8 cellular contexts compared by ENCODE assay signal in the genomic region with DNA sequence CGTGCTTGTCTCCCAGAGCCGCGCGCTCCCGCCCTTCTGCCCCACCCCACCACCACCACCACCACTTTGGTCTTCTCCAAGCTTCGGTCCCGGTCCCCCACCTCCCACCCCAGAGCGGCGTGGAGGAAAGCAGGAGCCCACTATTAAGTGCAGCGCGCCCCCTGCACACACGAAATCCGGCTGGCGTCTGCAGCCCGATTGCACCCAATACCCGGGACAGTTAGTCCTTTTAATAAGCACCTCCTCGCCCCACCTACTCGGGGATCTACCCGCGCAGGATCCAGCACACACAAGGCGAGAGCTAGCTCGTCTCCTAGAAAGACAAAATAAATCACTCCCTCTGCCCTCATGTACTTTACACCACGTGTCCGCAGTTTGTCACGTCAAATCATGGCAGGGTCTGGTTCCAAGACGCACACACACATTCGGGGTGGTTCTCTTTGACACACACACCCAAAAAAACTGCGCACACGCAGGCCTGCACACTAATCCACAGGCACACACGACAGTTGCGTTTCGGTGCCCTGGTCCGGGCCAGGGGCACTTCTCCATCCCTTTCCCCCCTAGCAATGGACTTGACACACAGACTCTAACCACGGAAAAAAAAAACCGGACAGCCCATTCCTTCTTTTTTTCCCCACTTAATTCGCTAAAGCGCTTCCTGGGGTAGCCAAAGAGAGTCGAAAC. TPM values are rescaled to one million over a fixed set of nuclear protein-coding genes. Genes with fewer than 3 reads are reported as not detected.
DNase-seq lines count a peak whose midpoint lies in the region; ATAC-seq and TF ChIP-seq lines count a peak whose summit lies in the region.

No MANE protein-coding gene starts in this region.

- H3K9me2 ChIP-seq in PC-9 (ENCODE audit: insufficient read depth): no peaks in the 10 kb centered on the region

- POLR2A ChIA-PET in PC-9 (lab: Charles Lee; ENCODE audit: unreplicated experiment): no interaction called here

- peak; percentile 2 for TF ChIP-seq CTCF in brain microvascular endothelial cell (IDR thresholded peaks at IDR 0.05; ENCODE audit: low read depth, low read length, missing control alignments)
- TF ChIP-seq CTCF in right lobe of liver (IDR thresholded peaks at IDR 0.05): no peak
- TF ChIP-seq CTCF in PC-9 (conservative IDR thresholded peaks at IDR 0.05): no peak

- no peak overlapping the region for H2AFZ ChIP-seq in PC-9

- H3K9ac ChIP-seq in SK-N-MC (ENCODE audit: insufficient read length): no peak overlapping the region

- no peaks in the 10 kb centered on the region for H4K20me1 ChIP-seq in PC-9 (ENCODE audit: insufficient read depth)

- no peak overlapping the region for H3K4me2 ChIP-seq in PC-9

- H3K9me3 ChIP-seq in SK-N-MC (ENCODE audit: low read depth, low read length) (no peaks in the 10 kb centered on the region), right lobe of liver (no peaks in the 10 kb centered on the region), PC-9 (ENCODE audit: insufficient read depth, low read depth) (no peaks in the 10 kb centered on the region)

- in situ Hi-C loops in brain microvascular endothelial cell (cut with HindIII; ENCODE audit: low pct_ligation_motif_present, low sequenced_read_pairs): loop anchor here (25.0 kb wide), 1 partner anchor 297 kb away; no protein-coding TSS in a partner anchor

- WGBS in right lobe of liver (ENCODE audit: insufficient coverage, low coverage, low lambda C conversion rate, missing lambda C conversion rate): under 1% methylated on average over 31 of the region's 38 CpGs

- ATAC-seq in GM18508 (IDR thresholded peaks at IDR 0.05; ENCODE audit: insufficient read depth, unreplicated experiment) (peak; percentile 41), HG02763 (IDR thresholded peaks at IDR 0.05; ENCODE audit: unreplicated experiment) (peak; percentile 34), right lobe of liver (no peak)

- H3K4me3 ChIP-seq in SK-N-MC (peak overlapping the region; percentile 77), brain microvascular endothelial cell (ENCODE audit: low read depth, low read length) (peak overlapping the region; percentile 56), right lobe of liver (peak overlapping the region; percentile 52 to 67 (median 66)), PC-9 (no peak overlapping the region)

- intact Hi-C loops in right lobe of liver (cut with DNase I) (no loop called here), PC-9 (cut with micrococcal nuclease; ENCODE audit: unreplicated experiment) (no loop called here)

- BruUV-seq in PC-9 (replicated peaks; lab: Mats Ljungman, UMichigan): no TSS peak

- no peaks in the 10 kb centered on the region for H3F3A ChIP-seq in PC-9 (ENCODE audit: insufficient read depth, low read depth)

- CTCF ChIA-PET in PC-9 (lab: Charles Lee): no interaction called here

- H3K36me3 ChIP-seq in SK-N-MC (ENCODE audit: insufficient read depth, low read length): no peaks in the 10 kb centered on the region
- no peaks in the 10 kb centered on the region for H3K36me3 ChIP-seq in brain microvascular endothelial cell (replicated peaks)
- no peaks in the 10 kb centered on the region for H3K36me3 ChIP-seq in right lobe of liver
- no peaks in the 10 kb centered on the region for H3K36me3 ChIP-seq in PC-9 (ENCODE audit: low read depth)

- DNase-seq in SK-N-MC (ENCODE audit: low read depth, low spot score): no peak
- DNase-seq in brain microvascular endothelial cell: no peak
- peak; percentile 33 to 58 (median 45) for DNase-seq in right lobe of liver
- DNase-seq in stimulated activated CD8-positive, alpha-beta memory T cell treated with anti-CD3 and anti-CD28 coated beads, Interleukin-12 subunit alpha, Interleukin-12 subunit beta, amount 100 ng/mL, for 4 hours (ENCODE audit: low read depth): peak; percentile 26
- DNase-seq in PC-9: no peak
- no peak for DNase-seq in NCI-H2171 (lab: John Stamatoyannopoulos, UW)

- no peak for TF ChIP-seq POLR2A in right lobe of liver (IDR thresholded peaks at IDR 0.05)

- H3K4me1 ChIP-seq in right lobe of liver (peaks cover 0 to 40% (median 7%) of the 10 kb centered on the region in 4 donors), PC-9 (replicated peaks; ENCODE audit: insufficient read depth) (no peaks in the 10 kb centered on the region)

- H3K27me3 ChIP-seq in brain microvascular endothelial cell (replicated peaks) (peaks cover 57% of the 10 kb centered on the region), right lobe of liver (peaks cover 0 to 25% of the 10 kb centered on the region in 2 donors), PC-9 (ENCODE audit: insufficient read depth, low read depth) (no peaks in the 10 kb centered on the region)

- H3K79me2 ChIP-seq in PC-9 (ENCODE audit: low read depth): no peaks in the 10 kb centered on the region

- H3K27ac ChIP-seq in SK-N-MC (no peak overlapping the region), brain microvascular endothelial cell (no peak overlapping the region), right lobe of liver (peak overlapping the region in 2 of 3 donors; percentile 54 to 70), PC-9 (no peak overlapping the region)

RNA-seq across cellular contexts. Expression of a gene that starts 1.6 kb away (rescaled TPM):
- total RNA-seq in right lobe of liver: 1 to 10 TPM; 1.4 to 3.4 (median 1.8) TPM
- 0.07 TPM in 1 of 2 replicates, not detected in the other for total RNA-seq in PC-9 (2021)

Comparison
In these comparisons a context has a peak if more than half of its experiments do, and no peak if none do; other contexts are left out.
1. ATAC-seq: peak in GM18508 (single experiment) and HG02763 (single experiment); none in right lobe of liver (0 of 4).
2. DNase-seq: peak in right lobe of liver (3 of 3) and stimulated activated CD8-positive, alpha-beta memory T cell treated with anti-CD3 and anti-CD28 coated beads, Interleukin-12 subunit alpha, Interleukin-12 subunit beta, amount 100 ng/mL, for 4 hours (single experiment); none in SK-N-MC (single experiment), brain microvascular endothelial cell (single experiment), PC-9 (0 of 2) and NCI-H2171 (single experiment).
3. H3K27ac ChIP-seq: peak in right lobe of liver (2 of 3); none in SK-N-MC (single experiment), brain microvascular endothelial cell (single experiment) and PC-9 (single experiment).